1 cellular context compared by ENCODE assay signal in the genomic region with DNA sequence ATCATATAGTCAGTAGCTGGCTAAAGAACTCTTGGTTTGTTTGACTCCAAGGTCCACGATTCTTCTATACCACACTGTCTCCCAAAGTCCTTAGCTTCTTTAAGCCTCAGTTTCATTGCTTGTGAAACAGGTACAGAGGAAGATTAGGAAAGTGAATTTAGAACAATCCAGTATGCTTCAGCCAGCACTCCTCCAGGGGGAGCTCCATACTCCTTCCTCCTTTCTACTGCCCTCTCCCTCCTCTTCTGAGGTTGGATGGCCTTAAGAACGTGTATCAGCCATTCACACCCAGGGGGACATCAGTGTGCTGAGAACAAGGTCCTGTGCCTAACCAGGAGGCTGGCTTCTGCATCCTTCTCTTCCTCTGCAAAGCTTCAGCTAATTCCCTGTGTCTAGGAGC.
TF ChIP-seq lines count a peak whose summit lies in the region.

No MANE protein-coding gene starts in this region.

TF ChIP-seq in WTC11, 78 proteins besides CTCF, POLR2A, EP300 and RAD21 (continued from another document):
- TF ChIP-seq ZNF281 (CRISPR knock-in tag; IDR thresholded peaks at IDR 0.05) (no peak), SMAD3 (CRISPR knock-in tag; IDR thresholded peaks at IDR 0.05; ENCODE audit: borderline replicate concordance) (no peak), TP53 (CRISPR knock-in tag; IDR thresholded peaks at IDR 0.05) (no peak), MYBL2 (CRISPR knock-in tag; IDR thresholded peaks at IDR 0.05) (no peak), NFATC4 (CRISPR knock-in tag; IDR thresholded peaks at IDR 0.05) (no peak), TEAD4 (CRISPR knock-in tag; IDR thresholded peaks at IDR 0.05) (no peak), CREM (CRISPR knock-in tag; IDR thresholded peaks at IDR 0.05) (no peak), IRF1 (CRISPR knock-in tag; IDR thresholded peaks at IDR 0.05) (no peak), SOX15 (CRISPR knock-in tag; IDR thresholded peaks at IDR 0.05) (no peak)
- TF ChIP-seq, protein P1, sequence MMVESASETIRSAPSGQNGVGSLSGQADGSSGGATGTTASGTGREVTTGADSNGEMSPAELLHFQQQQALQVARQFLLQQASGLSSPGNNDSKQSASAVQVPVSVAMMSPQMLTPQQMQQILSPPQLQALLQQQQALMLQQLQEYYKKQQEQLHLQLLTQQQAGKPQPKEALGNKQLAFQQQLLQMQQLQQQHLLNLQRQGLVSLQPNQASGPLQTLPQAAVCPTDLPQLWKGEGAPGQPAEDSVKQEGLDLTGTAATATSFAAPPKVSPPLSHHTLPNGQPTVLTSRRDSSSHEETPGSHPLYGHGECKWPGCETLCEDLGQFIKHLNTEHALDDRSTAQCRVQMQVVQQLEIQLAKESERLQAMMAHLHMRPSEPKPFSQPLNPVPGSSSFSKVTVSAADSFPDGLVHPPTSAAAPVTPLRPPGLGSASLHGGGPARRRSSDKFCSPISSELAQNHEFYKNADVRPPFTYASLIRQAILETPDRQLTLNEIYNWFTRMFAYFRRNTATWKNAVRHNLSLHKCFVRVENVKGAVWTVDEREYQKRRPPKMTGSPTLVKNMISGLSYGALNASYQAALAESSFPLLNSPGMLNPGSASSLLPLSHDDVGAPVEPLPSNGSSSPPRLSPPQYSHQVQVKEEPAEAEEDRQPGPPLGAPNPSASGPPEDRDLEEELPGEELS (CRISPR knock-in tag; IDR thresholded peaks at IDR 0.05): no peak
- TF ChIP-seq, protein P2, sequence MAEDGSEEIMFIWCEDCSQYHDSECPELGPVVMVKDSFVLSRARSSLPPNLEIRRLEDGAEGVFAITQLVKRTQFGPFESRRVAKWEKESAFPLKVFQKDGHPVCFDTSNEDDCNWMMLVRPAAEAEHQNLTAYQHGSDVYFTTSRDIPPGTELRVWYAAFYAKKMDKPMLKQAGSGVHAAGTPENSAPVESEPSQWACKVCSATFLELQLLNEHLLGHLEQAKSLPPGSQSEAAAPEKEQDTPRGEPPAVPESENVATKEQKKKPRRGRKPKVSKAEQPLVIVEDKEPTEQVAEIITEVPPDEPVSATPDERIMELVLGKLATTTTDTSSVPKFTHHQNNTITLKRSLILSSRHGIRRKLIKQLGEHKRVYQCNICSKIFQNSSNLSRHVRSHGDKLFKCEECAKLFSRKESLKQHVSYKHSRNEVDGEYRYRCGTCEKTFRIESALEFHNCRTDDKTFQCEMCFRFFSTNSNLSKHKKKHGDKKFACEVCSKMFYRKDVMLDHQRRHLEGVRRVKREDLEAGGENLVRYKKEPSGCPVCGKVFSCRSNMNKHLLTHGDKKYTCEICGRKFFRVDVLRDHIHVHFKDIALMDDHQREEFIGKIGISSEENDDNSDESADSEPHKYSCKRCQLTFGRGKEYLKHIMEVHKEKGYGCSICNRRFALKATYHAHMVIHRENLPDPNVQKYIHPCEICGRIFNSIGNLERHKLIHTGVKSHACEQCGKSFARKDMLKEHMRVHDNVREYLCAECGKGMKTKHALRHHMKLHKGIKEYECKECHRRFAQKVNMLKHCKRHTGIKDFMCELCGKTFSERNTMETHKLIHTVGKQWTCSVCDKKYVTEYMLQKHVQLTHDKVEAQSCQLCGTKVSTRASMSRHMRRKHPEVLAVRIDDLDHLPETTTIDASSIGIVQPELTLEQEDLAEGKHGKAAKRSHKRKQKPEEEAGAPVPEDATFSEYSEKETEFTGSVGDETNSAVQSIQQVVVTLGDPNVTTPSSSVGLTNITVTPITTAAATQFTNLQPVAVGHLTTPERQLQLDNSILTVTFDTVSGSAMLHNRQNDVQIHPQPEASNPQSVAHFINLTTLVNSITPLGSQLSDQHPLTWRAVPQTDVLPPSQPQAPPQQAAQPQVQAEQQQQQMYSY (CRISPR knock-in tag; IDR thresholded peaks at IDR 0.05): no peak
